ENCODE assay signal across 8 cellular contexts in the genomic region with DNA sequence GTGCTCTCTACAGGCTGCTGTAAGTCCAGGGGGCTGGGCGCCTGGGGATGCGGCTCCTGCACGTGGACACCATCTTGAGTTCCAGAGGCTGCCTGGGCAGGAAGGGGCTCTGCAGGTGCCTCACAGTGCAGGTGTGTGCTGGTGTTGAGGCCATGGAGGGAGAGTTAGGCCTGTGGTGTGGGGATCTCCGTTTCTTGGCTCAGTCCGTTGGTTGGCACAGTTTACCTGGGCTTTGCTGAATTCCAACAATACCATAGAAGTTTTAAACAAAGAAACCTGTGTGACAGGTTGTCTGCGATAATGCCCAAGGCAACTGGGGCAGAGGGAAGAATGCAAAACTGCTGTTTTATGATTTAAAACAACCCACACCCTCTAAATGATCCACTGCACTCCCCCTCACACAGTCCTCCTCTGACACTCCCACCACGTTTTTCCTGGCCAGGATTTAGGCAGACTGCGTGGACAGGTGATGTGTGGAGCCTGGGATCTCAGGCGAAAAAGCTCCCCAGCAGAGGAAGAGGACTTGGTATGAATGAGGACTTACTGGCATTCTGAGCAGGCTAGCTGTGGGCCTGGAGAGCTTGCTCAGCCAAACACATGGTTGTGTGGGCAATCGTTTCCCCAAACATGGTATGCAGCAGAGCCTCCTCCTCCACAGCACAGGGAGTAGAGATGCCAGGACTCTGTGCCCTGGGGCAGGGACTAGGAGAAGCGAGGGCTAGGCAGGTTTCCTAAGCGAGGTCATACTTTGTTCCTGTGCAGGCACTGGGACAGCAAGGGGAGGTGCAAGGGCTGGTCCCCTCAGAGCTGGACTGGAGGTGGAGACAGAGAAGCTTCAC.
DNase-seq lines count a peak whose midpoint lies in the region; ATAC-seq, FAIRE-seq and TF ChIP-seq lines count a peak whose summit lies in the region.
"Not testable (repeated sequence)": the region's sequence is repeated elsewhere in the genome, so short reads cannot be mapped to it uniquely, and the experiment has no call there.

No MANE protein-coding gene starts in this region.

- ATAC-seq in Panc1: peak; percentile 88
- peak; percentile 52 for ATAC-seq in aorta (ENCODE audit: low FRiP score)

- not testable (repeated sequence) for H3K36me3 ChIP-seq in Panc1 (ENCODE audit: control insufficient read depth, insufficient read depth, low read length); trophoblast cell (ENCODE audit: control insufficient read depth in 1 of 2, insufficient read depth in 2 of 2, low read length in 2 of 2); aorta (ENCODE audit: control insufficient read depth in 1 of 2, insufficient read depth in 2 of 2, low read length in 1 of 2)

- not testable (repeated sequence) for H3K14ac ChIP-seq in trophoblast cell (ENCODE audit: low read length)

- POLR2A ChIA-PET in Panc1 (lab: Charles Lee): not testable (repeated sequence)

- not testable (repeated sequence) for H2AFZ ChIP-seq in trophoblast cell (ENCODE audit: insufficient read depth, low read length, poor library complexity)

- not testable (repeated sequence) for H3K79me1 ChIP-seq in trophoblast cell (ENCODE audit: low read length)

- not testable (repeated sequence) for H3K23ac ChIP-seq in trophoblast cell (ENCODE audit: low read length)

- in situ Hi-C loops in Caki2 (cut with HindIII; ENCODE audit: low pct_unique_long_range_greater_than_20kb, low sequenced_read_pairs); Panc1 (cut with HindIII; ENCODE audit: low pct_unique_long_range_greater_than_20kb, low sequenced_read_pairs); T47D (cut with HindIII; ENCODE audit: low pct_unique_long_range_greater_than_20kb, low sequenced_read_pairs): not testable (repeated sequence)

- TF ChIP-seq CTCF in Panc1 (IDR thresholded peaks at IDR 0.05); fibroblast of villous mesenchyme (IDR thresholded peaks at IDR 0.05; ENCODE audit: insufficient read depth, low read depth, low read length): not testable (repeated sequence)

- H2BK5ac ChIP-seq in trophoblast cell (ENCODE audit: low read depth, low read length, poor library complexity): not testable (repeated sequence)

- CTCF ChIA-PET in Panc1 (lab: Charles Lee): not testable (repeated sequence)

- H3K4me3 ChIP-seq in Panc1 (ENCODE audit: low read depth in 2 of 2, low read length in 2 of 2); fibroblast of villous mesenchyme (ENCODE audit: low read depth, low read length); trophoblast cell (ENCODE audit: low read depth, low read length); aorta (ENCODE audit: low read length in 2 of 2): not testable (repeated sequence)

- peak; percentile 23 for DNase-seq in Caki2 (ENCODE audit: low read depth)
- DNase-seq in HTR-8/SVneo (ENCODE audit: insufficient read length, low spot score); Panc1 (ENCODE audit: low read depth, low spot score); aorta: not testable (repeated sequence)
- peak; percentile 56 to 99 for DNase-seq in T47D (ENCODE audit: low read depth in 1 of 2, low spot score in 1 of 2)
- peak; percentile 3 for DNase-seq in fibroblast of villous mesenchyme (ENCODE audit: low read depth)
- peak; percentile 13 for DNase-seq in left kidney (ENCODE audit: low read depth, low spot score)
- DNase-seq in trophoblast cell: peak; percentile 76 to 90

- H2BK12ac ChIP-seq in trophoblast cell (ENCODE audit: low read length): not testable (repeated sequence)

- H2AK5ac ChIP-seq in trophoblast cell (ENCODE audit: low read length): not testable (repeated sequence)

- not testable (repeated sequence) for H3K79me2 ChIP-seq in trophoblast cell (ENCODE audit: control insufficient read depth, insufficient read depth, low read length, poor library complexity)

- not testable (repeated sequence) for H4K12ac ChIP-seq in trophoblast cell (ENCODE audit: low read depth, low read length)

- H3K27ac ChIP-seq in Panc1 (ENCODE audit: low read length); aorta (ENCODE audit: low read depth in 1 of 2, low read length in 2 of 2): not testable (repeated sequence)
- H3K27ac ChIP-seq in trophoblast cell (ENCODE audit: low read depth, low read length): peak overlapping the region; percentile 38

- intact Hi-C loops in Panc1 (cut with micrococcal nuclease; ENCODE audit: unreplicated experiment); aorta (cut with DNase I): not testable (repeated sequence)

- no CpG with 5 or more reads among the region's 12 CpGs for WGBS in trophoblast cell (ENCODE audit: extremely low coverage, insufficient coverage, insufficient read length)
- WGBS in aorta, 2 donors: 75 to 76% methylated on average over 12 of the region's 12 CpGs

- H3K18ac ChIP-seq in trophoblast cell (ENCODE audit: low read length): not testable (repeated sequence)

- not testable (repeated sequence) for H3K27me3 ChIP-seq in Panc1 (ENCODE audit: control insufficient read depth, insufficient read depth, low read length); trophoblast cell (ENCODE audit: insufficient read depth, low read length); aorta (ENCODE audit: control insufficient read depth in 1 of 2, insufficient read depth in 2 of 2, low read length in 1 of 2)

- not testable (repeated sequence) for H3K4me1 ChIP-seq in Panc1 (ENCODE audit: control insufficient read depth, insufficient read depth, low read length); aorta (ENCODE audit: control insufficient read depth in 1 of 2, insufficient read depth in 2 of 2, low read length in 2 of 2)
- H3K4me1 ChIP-seq in trophoblast cell (ENCODE audit: control insufficient read depth in 1 of 2, insufficient read depth in 2 of 2, low read length in 2 of 2): peaks cover 10 to 11% of the 10 kb centered on the region in 2 experiments

- peak overlapping the region; percentile 69 for H2BK120ac ChIP-seq in trophoblast cell (ENCODE audit: insufficient read depth, low read length, poor library complexity)

- H3K4ac ChIP-seq in trophoblast cell (ENCODE audit: low read depth, low read length): not testable (repeated sequence)

- H3K9ac ChIP-seq in trophoblast cell (ENCODE audit: low read length): not testable (repeated sequence)

- not testable (repeated sequence) for BruUV-seq in Panc1 (replicated peaks; lab: Mats Ljungman, UMichigan)

- peak overlapping the region; percentile 70 for H4K8ac ChIP-seq in trophoblast cell (ENCODE audit: low read depth, low read length)

- FAIRE-seq in HTR-8/SVneo (lab: Jason Lieb, UNC): peak; percentile 63

- H4K91ac ChIP-seq in trophoblast cell (ENCODE audit: low read depth, low read length): peak overlapping the region; percentile 19

- H3K4me2 ChIP-seq in trophoblast cell (ENCODE audit: low read length): not testable (repeated sequence)

- H3K9me3 ChIP-seq in Panc1 (ENCODE audit: control insufficient read depth, insufficient read depth, low read depth, low read length); trophoblast cell (ENCODE audit: insufficient read depth, low read depth, low read length); aorta (ENCODE audit: control insufficient read depth, low read length): not testable (repeated sequence)
